ENCODE assay signal across 1 cellular context in genomic region chr1:9128520-9129371, GRCh38.
TF ChIP-seq lines count a peak whose summit lies in the region.

GPR157 (minus strand) TSS chr1:9129102; CDS start chr1:9129027, 75 bp downstream.

TF ChIP-seq in K562, 482 proteins besides CTCF, POLR2A, EP300 and RAD21 (continued from another document and continues in another):
- TF ChIP-seq GTF3C2 (IDR thresholded peaks at IDR 0.05; ENCODE audit: borderline replicate concordance, extremely low read depth, insufficient read length), result no peak
- no peak for TF ChIP-seq ATF1 (CRISPR knock-in tag; IDR thresholded peaks at IDR 0.05)
- 0 out of 2 replicates have a peak, but pooled peaks have one; percentile 17 for TF ChIP-seq ATF1 (tag; IDR thresholded peaks at IDR 0.05)
- no peak for TF ChIP-seq CCNT2 (IDR thresholded peaks at IDR 0.05; ENCODE audit: borderline replicate concordance, extremely low read depth, insufficient read length, low read depth, low read length)
- no peak for TF ChIP-seq SIN3A (IDR thresholded peaks at IDR 0.05; ENCODE audit: borderline replicate concordance in 2 of 2, control insufficient read depth in 1 of 2, low read depth in 2 of 2, low read length in 2 of 2)
- no peak for TF ChIP-seq CUX1 (CRISPR knock-in tag; IDR thresholded peaks at IDR 0.05)
- no peak for TF ChIP-seq CCAR2 (IDR thresholded peaks at IDR 0.05; ENCODE audit: low read depth, low read length)
- TF ChIP-seq ZFPM2 (CRISPR knock-in tag; IDR thresholded peaks at IDR 0.05), result no peak
- TF ChIP-seq CBFA2T2 (conservative IDR thresholded peaks at IDR 0.05), result no peak
- TF ChIP-seq PTBP1 (IDR thresholded peaks at IDR 0.05; ENCODE audit: low read depth, low read length), result no peak
- TF ChIP-seq VEZF1 (CRISPR knock-in tag; IDR thresholded peaks at IDR 0.05), result peak; percentile 82
- TF ChIP-seq BCLAF1 (IDR thresholded peaks at IDR 0.05; ENCODE audit: borderline replicate concordance in 1 of 2, control insufficient read depth in 1 of 2, low read depth in 2 of 2, low read length in 1 of 2), result no peak
- no peak for TF ChIP-seq PHB2 (IDR thresholded peaks at IDR 0.05; ENCODE audit: low read depth)
- TF ChIP-seq GTF2A2 (tag; IDR thresholded peaks at IDR 0.05), result no peak
- no peak for TF ChIP-seq BCOR (IDR thresholded peaks at IDR 0.05)
- TF ChIP-seq BRD4 (IDR thresholded peaks at IDR 0.05), result no peak
- TF ChIP-seq ARID3B (CRISPR knock-in tag; IDR thresholded peaks at IDR 0.05; ENCODE audit: borderline replicate concordance), result no peak
- no peak for TF ChIP-seq ETV5 (CRISPR knock-in tag; IDR thresholded peaks at IDR 0.05; ENCODE audit: low read depth)
- TF ChIP-seq MTA1 (IDR thresholded peaks at IDR 0.05; ENCODE audit: borderline replicate concordance), result no peak
- TF ChIP-seq HOMEZ (CRISPR knock-in tag; IDR thresholded peaks at IDR 0.05), result no peak
- TF ChIP-seq EHMT2 (IDR thresholded peaks at IDR 0.05), result no peak
- TF ChIP-seq GMEB1 (CRISPR knock-in tag; IDR thresholded peaks at IDR 0.05), result no peak
- peak; percentile 62; the same call in 1 of the 2 replicates for TF ChIP-seq CXXC5 (CRISPR knock-in tag; IDR thresholded peaks at IDR 0.05)
- TF ChIP-seq ZBTB8A (IDR thresholded peaks at IDR 0.05; ENCODE audit: partially characterized antibody), result no peak
- TF ChIP-seq TAF9B (IDR thresholded peaks at IDR 0.05; ENCODE audit: partially characterized antibody), result no peak
- no peak for TF ChIP-seq NBN (IDR thresholded peaks at IDR 0.05; ENCODE audit: low read depth)
- TF ChIP-seq NUFIP1 (IDR thresholded peaks at IDR 0.05; ENCODE audit: partially characterized antibody), result no peak
- peak in 1 of 2 experiments; percentile 73 for TF ChIP-seq E2F6 (IDR thresholded peaks at IDR 0.05; ENCODE audit: borderline replicate concordance in 1 of 2, extremely low read depth in 1 of 2, insufficient read depth in 1 of 2, insufficient read length in 1 of 2, low read depth in 1 of 2, low read length in 1 of 2, poor library complexity in 1 of 2, severe bottlenecking in 1 of 2)
- TF ChIP-seq MBD2 (IDR thresholded peaks at IDR 0.05; ENCODE audit: borderline replicate concordance, low read depth), result no peak
- no peak for TF ChIP-seq ZBTB26 (CRISPR knock-in tag; IDR thresholded peaks at IDR 0.05)
- no peak for TF ChIP-seq RBM39 (optimal IDR thresholded peaks at IDR 0.05; ENCODE audit: low read depth, low read length)
- no peak for TF ChIP-seq POLR2H (tag; IDR thresholded peaks at IDR 0.05; ENCODE audit: low read depth)
- no peak for TF ChIP-seq ARHGAP35 (IDR thresholded peaks at IDR 0.05; ENCODE audit: partially characterized antibody)
- TF ChIP-seq RAD51 (IDR thresholded peaks at IDR 0.05; ENCODE audit: borderline replicate concordance, low read depth), result no peak
- peak; percentile 60; the same call in 1 of the 2 replicates for TF ChIP-seq THAP12 (CRISPR knock-in tag; IDR thresholded peaks at IDR 0.05)
- TF ChIP-seq POLR3A (IDR thresholded peaks at IDR 0.05; ENCODE audit: borderline replicate concordance, extremely low read depth, insufficient read depth, insufficient read length), result no peak
